ENCODE assay signal across 1 cellular context in the genomic region with DNA sequence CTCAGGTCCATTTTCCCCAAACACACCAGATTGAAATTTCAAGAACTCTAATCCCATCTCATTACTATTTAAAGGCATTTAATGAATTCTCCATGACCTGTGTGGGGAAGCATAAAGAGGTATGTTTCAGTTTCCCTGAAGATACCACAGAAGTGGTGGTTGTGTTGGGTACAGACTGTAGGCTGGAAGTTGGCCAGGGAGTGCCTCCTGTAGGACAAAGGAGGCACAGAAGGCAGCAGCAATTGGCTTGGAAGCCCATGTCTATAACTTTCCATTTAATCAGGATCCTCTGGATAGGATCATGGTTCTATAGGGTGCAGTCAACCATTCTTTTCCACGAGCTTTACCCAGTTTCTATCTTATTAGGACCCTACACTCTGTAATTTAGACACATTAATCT.
TF ChIP-seq lines count a peak whose summit lies in the region.

No MANE protein-coding gene starts in this region.

TF ChIP-seq in HepG2, 621 proteins besides CTCF, POLR2A, EP300 and RAD21:
- TF ChIP-seq, protein P1, sequence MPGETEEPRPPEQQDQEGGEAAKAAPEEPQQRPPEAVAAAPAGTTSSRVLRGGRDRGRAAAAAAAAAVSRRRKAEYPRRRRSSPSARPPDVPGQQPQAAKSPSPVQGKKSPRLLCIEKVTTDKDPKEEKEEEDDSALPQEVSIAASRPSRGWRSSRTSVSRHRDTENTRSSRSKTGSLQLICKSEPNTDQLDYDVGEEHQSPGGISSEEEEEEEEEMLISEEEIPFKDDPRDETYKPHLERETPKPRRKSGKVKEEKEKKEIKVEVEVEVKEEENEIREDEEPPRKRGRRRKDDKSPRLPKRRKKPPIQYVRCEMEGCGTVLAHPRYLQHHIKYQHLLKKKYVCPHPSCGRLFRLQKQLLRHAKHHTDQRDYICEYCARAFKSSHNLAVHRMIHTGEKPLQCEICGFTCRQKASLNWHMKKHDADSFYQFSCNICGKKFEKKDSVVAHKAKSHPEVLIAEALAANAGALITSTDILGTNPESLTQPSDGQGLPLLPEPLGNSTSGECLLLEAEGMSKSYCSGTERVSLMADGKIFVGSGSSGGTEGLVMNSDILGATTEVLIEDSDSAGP (CRISPR knock-in tag; IDR thresholded peaks at IDR 0.05; ENCODE audit: borderline replicate concordance), result no peak
- TF ChIP-seq STAG1 (CRISPR knock-in tag; IDR thresholded peaks at IDR 0.05) (0 out of 2 replicates have a peak, but pooled peaks have one; percentile 9), ZNF605 (CRISPR knock-in tag; IDR thresholded peaks at IDR 0.05) (no peak), ZNF224 (CRISPR knock-in tag; IDR thresholded peaks at IDR 0.05) (no peak), HDAC1 (CRISPR knock-in tag; IDR thresholded peaks at IDR 0.05) (no peak), SMC3 (IDR thresholded peaks at IDR 0.05; ENCODE audit: low read length) (peak; percentile 11; the same call in 1 of the 2 replicates), ZNF350 (CRISPR knock-in tag; IDR thresholded peaks at IDR 0.05; ENCODE audit: borderline replicate concordance, low read depth) (no peak), HOXA5 (CRISPR knock-in tag; IDR thresholded peaks at IDR 0.05) (no peak)
- TF ChIP-seq, protein P2, sequence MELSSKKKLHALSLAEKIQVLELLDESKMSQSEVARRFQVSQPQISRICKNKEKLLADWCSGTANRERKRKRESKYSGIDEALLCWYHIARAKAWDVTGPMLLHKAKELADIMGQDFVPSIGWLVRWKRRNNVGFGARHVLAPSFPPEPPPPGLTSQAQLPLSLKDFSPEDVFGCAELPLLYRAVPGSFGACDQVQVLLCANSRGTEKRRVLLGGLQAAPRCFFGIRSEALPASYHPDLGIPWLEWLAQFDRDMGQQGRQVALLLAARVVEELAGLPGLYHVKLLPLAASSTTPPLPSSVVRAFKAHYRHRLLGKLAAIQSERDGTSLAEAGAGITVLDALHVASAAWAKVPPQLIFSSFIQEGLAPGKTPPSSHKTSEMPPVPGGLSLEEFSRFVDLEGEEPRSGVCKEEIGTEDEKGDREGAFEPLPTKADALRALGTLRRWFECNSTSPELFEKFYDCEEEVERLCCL (CRISPR knock-in tag; IDR thresholded peaks at IDR 0.05; ENCODE audit: borderline replicate concordance), result no peak
